In genomic region chr14:55129086-55129427, GRCh38 we compare ENCODE assay signal across 7 cellular contexts. TPM values are rescaled to one million over a fixed set of nuclear protein-coding genes. Genes with fewer than 3 reads are reported as not detected.
DNase-seq lines count a peak whose midpoint lies in the region; ATAC-seq and TF ChIP-seq lines count a peak whose summit lies in the region.

Gene LGALS3, plus strand, starts transcription at chr14:55129252. Its CDS starts 8,122 bp downstream, at chr14:55137374.

- no peaks in the 10 kb centered on the region for H3K9me2 ChIP-seq in neural cell (ENCODE audit: insufficient read depth, low read length)

- H3F3A ChIP-seq in neural cell (ENCODE audit: insufficient read depth, low read length, poor library complexity, severe bottlenecking): no peaks in the 10 kb centered on the region

- H3K4me3 ChIP-seq in HFF-Myc (replicated peaks; ENCODE audit: low read depth, low read length) (peak within 1 kb of the TSS; percentile 82), neural cell (ENCODE audit: low read length) (peak within 1 kb of the TSS; percentile 59)

- intact Hi-C loops in activated T-helper 1 cell treated with anti-CD3 and anti-CD28 coated beads, Interleukin-12 subunit alpha, Interleukin-12 subunit beta, Interleukin-2, Interleukin-4 antibody, amounts not matched to agents 30 ng/mL and 10 ng/mL and 1 ng/mL, durations not matched to agents 14 hours and 24 hours and 36 hours (cut with micrococcal nuclease): loop anchor here (1.0 kb wide), 2 partner anchors 27 to 40 kb away; no protein-coding TSS in a partner anchor

- peak within 1 kb of the TSS; percentile 32 for H2AFZ ChIP-seq in neural cell (ENCODE audit: low read depth, low read length)

- H3K27ac Mint-ChIP-seq in activated T-helper 1 cell treated with anti-CD3 and anti-CD28 coated beads, Interleukin-12 subunit alpha, Interleukin-12 subunit beta, Interleukin-2, Interleukin-4 antibody, amounts not matched to agents 30 ng/mL and 10 ng/mL and 1 ng/mL, durations not matched to agents 14 hours and 24 hours and 36 hours: peak within 1 kb of the TSS; percentile 70

- no peaks in the 10 kb centered on the region for H4K20me1 ChIP-seq in neural cell (ENCODE audit: insufficient read depth)

- TF ChIP-seq RAD21 in neural cell (conservative IDR thresholded peaks at IDR 0.05): no peak

- TF ChIP-seq EP300 in neural cell (conservative IDR thresholded peaks at IDR 0.05; ENCODE audit: poor library complexity, severe bottlenecking): no peak

- H3K4me1 Mint-ChIP-seq in activated T-helper 1 cell treated with anti-CD3 and anti-CD28 coated beads, Interleukin-12 subunit alpha, Interleukin-12 subunit beta, Interleukin-2, Interleukin-4 antibody, amounts not matched to agents 30 ng/mL and 10 ng/mL and 1 ng/mL, durations not matched to agents 14 hours and 24 hours and 36 hours (ENCODE audit: low read depth): peaks cover 26% of the 10 kb centered on the region

- DNase-seq in HFF-Myc (ENCODE audit: extremely low read depth, low read depth): no peak
- DNase-seq in NCI-H146 treated with DMSO at 0.1 percent for 48 hours (lab: John Stamatoyannopoulos, UW; ENCODE audit: unreplicated experiment): peak; percentile 14
- peak; percentile 40 for DNase-seq in activated T-helper 1 cell treated with anti-CD3 and anti-CD28 coated beads, Interleukin-12 subunit alpha, Interleukin-12 subunit beta, Interleukin-2, Interleukin-4 antibody, amounts not matched to agents 30 ng/mL and 10 ng/mL and 1 ng/mL, durations not matched to agents 14 hours and 24 hours and 36 hours (ENCODE audit: low spot score)
- peak; percentile 53 for DNase-seq in fibroblast of the conjunctiva (ENCODE audit: low read depth)
- DNase-seq in NCI-H128 (lab: John Stamatoyannopoulos, UW; ENCODE audit: unreplicated experiment): no peak

- no peak within 1 kb of the TSS for H3K9ac ChIP-seq in neural cell (ENCODE audit: low read length)

- H3K36me3 ChIP-seq in neural cell (ENCODE audit: insufficient read depth, low read length): no peaks in the 10 kb centered on the region

- peaks cover 45% of the 10 kb centered on the region for H3K27me3 ChIP-seq in neural cell (ENCODE audit: insufficient read depth, low read depth, low read length)

- no peak within 1 kb of the TSS for H3K4me2 ChIP-seq in neural cell (ENCODE audit: low read length)

- ATAC-seq in GM18517 (IDR thresholded peaks at IDR 0.05; ENCODE audit: unreplicated experiment): peak; percentile 46

- H3K4me3 Mint-ChIP-seq in activated T-helper 1 cell treated with anti-CD3 and anti-CD28 coated beads, Interleukin-12 subunit alpha, Interleukin-12 subunit beta, Interleukin-2, Interleukin-4 antibody, amounts not matched to agents 30 ng/mL and 10 ng/mL and 1 ng/mL, durations not matched to agents 14 hours and 24 hours and 36 hours: peak within 1 kb of the TSS; percentile 84

- H3K27ac ChIP-seq in neural cell (ENCODE audit: low read length): no peak within 1 kb of the TSS

- H3K27me3 Mint-ChIP-seq in activated T-helper 1 cell treated with anti-CD3 and anti-CD28 coated beads, Interleukin-12 subunit alpha, Interleukin-12 subunit beta, Interleukin-2, Interleukin-4 antibody, amounts not matched to agents 30 ng/mL and 10 ng/mL and 1 ng/mL, durations not matched to agents 14 hours and 24 hours and 36 hours (ENCODE audit: insufficient read depth): peaks cover 32% of the 10 kb centered on the region

- H3K79me2 ChIP-seq in neural cell (replicated peaks; ENCODE audit: insufficient read depth, low read length): no peaks in the 10 kb centered on the region

- H3K36me3 Mint-ChIP-seq in activated T-helper 1 cell treated with anti-CD3 and anti-CD28 coated beads, Interleukin-12 subunit alpha, Interleukin-12 subunit beta, Interleukin-2, Interleukin-4 antibody, amounts not matched to agents 30 ng/mL and 10 ng/mL and 1 ng/mL, durations not matched to agents 14 hours and 24 hours and 36 hours (ENCODE audit: low read depth): peaks cover 5% of the 10 kb centered on the region

- H3K9me3 Mint-ChIP-seq in activated T-helper 1 cell treated with anti-CD3 and anti-CD28 coated beads, Interleukin-12 subunit alpha, Interleukin-12 subunit beta, Interleukin-2, Interleukin-4 antibody, amounts not matched to agents 30 ng/mL and 10 ng/mL and 1 ng/mL, durations not matched to agents 14 hours and 24 hours and 36 hours: no peaks in the 10 kb centered on the region

- TF ChIP-seq CTCF in HFF-Myc (IDR thresholded peaks at IDR 0.05; ENCODE audit: low read depth, low read length, missing control alignments) (no peak), neural cell (IDR thresholded peaks at IDR 0.05; ENCODE audit: poor library complexity, severe bottlenecking) (no peak)

- no peaks in the 10 kb centered on the region for H3K9me3 ChIP-seq in neural cell (ENCODE audit: low read length)

TF ChIP-seq in neural cell, 6 proteins besides CTCF, POLR2A, EP300 and RAD21:
- TF ChIP-seq TAF1 (IDR thresholded peaks at IDR 0.05; ENCODE audit: low read depth): no peak

RNA-seq across cellular contexts. Expression of gene LGALS3, which starts in this region (rescaled TPM):
- total RNA-seq in activated T-helper 1 cell treated with anti-CD3 and anti-CD28 coated beads, Interleukin-12 subunit alpha, Interleukin-12 subunit beta, Interleukin-2, Interleukin-4 antibody, amounts not matched to agents 30 ng/mL and 10 ng/mL and 1 ng/mL, durations not matched to agents 14 hours and 24 hours and 36 hours: 10.4 and 12.0 TPM in 2 replicates
- polyA plus RNA-seq in neural cell: 0.12 TPM in 1 of 2 replicates, not detected in the other
- not detected in 2 replicates for polyA minus RNA-seq in neural cell

Comparison
In these comparisons a context has a peak if more than half of its experiments do, and no peak if none do; other contexts are left out.
1. DNase-seq: peak in NCI-H146 treated with DMSO at 0.1 percent for 48 hours (single experiment), activated T-helper 1 cell treated with anti-CD3 and anti-CD28 coated beads, Interleukin-12 subunit alpha, Interleukin-12 subunit beta, Interleukin-2, Interleukin-4 antibody, amounts not matched to agents 30 ng/mL and 10 ng/mL and 1 ng/mL, durations not matched to agents 14 hours and 24 hours and 36 hours (single experiment) and fibroblast of the conjunctiva (single experiment); none in HFF-Myc (single experiment) and NCI-H128 (single experiment).